ENCODE assay signal across 1 cellular context in genomic region chr7:130223646-130224045, GRCh38.
TF ChIP-seq lines count a peak whose summit lies in the region.

No MANE protein-coding gene starts in this region.

TF ChIP-seq in GM23338, 12 proteins besides CTCF, POLR2A, EP300 and RAD21 (continued from another document):
- no peak for TF ChIP-seq ZNF462 (CRISPR knock-in tag; IDR thresholded peaks at IDR 0.05)
TF ChIP-seq in GM23338: peak in this region for 0.
